In the genomic region with DNA sequence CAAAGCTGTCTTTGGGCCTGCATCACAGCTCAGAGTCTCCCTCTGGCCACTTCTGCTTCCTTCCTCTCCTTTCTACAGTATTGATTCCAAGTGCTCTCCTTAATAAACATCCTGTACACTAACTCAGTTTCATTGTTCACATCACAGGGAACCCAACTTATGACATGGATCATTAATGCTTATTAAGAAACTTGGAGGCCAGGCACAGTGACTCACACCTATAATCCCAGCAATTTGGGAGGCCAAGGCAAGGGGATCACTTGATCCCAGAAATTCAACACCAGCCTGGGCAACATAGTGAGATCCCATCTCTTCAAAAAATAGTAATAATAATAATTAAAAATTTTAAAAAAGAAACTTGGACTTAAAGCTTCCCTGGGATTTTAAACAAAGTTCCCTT, we compare ENCODE assay signal across 15 cellular contexts.
DNase-seq lines count a peak whose midpoint lies in the region; FAIRE-seq and TF ChIP-seq lines count a peak whose summit lies in the region.
"Had no signal": no experiment of that assay in that cellular context is flagged by ENCODE, and none has a peak within 500 bp of the region (broad histone marks: within the 10 kb centered on the region; RNA-seq: fewer than 3 reads in every experiment).

No MANE protein-coding gene starts in this region.

- H3K4me3 Mint-ChIP-seq in CD8-positive, alpha-beta memory T cell = no peak overlapping the region
- H3K4me3 Mint-ChIP-seq: activated CD8-positive, alpha-beta memory T cell treated with anti-CD3 and anti-CD28 coated beads, Interleukin-2, amount 10 ng/mL, durations not matched to agents 7 days and 5 days; activated naive CD8-positive, alpha-beta T cell had no signal

- no peaks in the 10 kb centered on the region for H3K4me1 Mint-ChIP-seq in CD8-positive, alpha-beta memory T cell
- H3K4me1 Mint-ChIP-seq: activated CD8-positive, alpha-beta memory T cell treated with anti-CD3 and anti-CD28 coated beads, Interleukin-2, amount 10 ng/mL, durations not matched to agents 7 days and 5 days had no signal

- H3K36me3 Mint-ChIP-seq in CD8-positive, alpha-beta memory T cell = peaks cover 0 to 15% (median 0%) of the 10 kb centered on the region in 3 donors
- H3K36me3 Mint-ChIP-seq: activated CD8-positive, alpha-beta memory T cell treated with anti-CD3 and anti-CD28 coated beads, Interleukin-2, amount 10 ng/mL, durations not matched to agents 7 days and 5 days; activated naive CD8-positive, alpha-beta T cell had no signal

- CTCF ChIA-PET in CD8-positive, alpha-beta memory T cell (lab: Charles Lee) = no interaction called here

- peak; percentile 33 for FAIRE-seq in GM12892 (lab: Jason Lieb, UNC)

- H3K27ac ChIP-seq in CD8-positive, alpha-beta memory T cell (ENCODE audit: low read depth, low read length) = no peak overlapping the region
- H3K27ac ChIP-seq: neutrophil, transverse colon had no signal

- H3K27me3 Mint-ChIP-seq in CD8-positive, alpha-beta memory T cell = peaks cover 0 to 6% of the 10 kb centered on the region in 2 donors
- H3K27me3 Mint-ChIP-seq: activated CD8-positive, alpha-beta memory T cell treated with anti-CD3 and anti-CD28 coated beads, Interleukin-2, amount 10 ng/mL, durations not matched to agents 7 days and 5 days; activated naive CD8-positive, alpha-beta T cell had no signal

- no peaks in the 10 kb centered on the region for H3K36me3 ChIP-seq in CD8-positive, alpha-beta memory T cell (ENCODE audit: insufficient read depth, low read length)
- H3K36me3 ChIP-seq: neutrophil, transverse colon had no signal

- no peak for TF ChIP-seq POLR2A in GM12892 (IDR thresholded peaks at IDR 0.05; ENCODE audit: low read depth, low read length)

- H3K27ac Mint-ChIP-seq in CD8-positive, alpha-beta memory T cell = no peak overlapping the region
- H3K27ac Mint-ChIP-seq: activated CD8-positive, alpha-beta memory T cell treated with anti-CD3 and anti-CD28 coated beads, Interleukin-2, amount 10 ng/mL, durations not matched to agents 7 days and 5 days; activated naive CD8-positive, alpha-beta T cell had no signal

- H3K4me1 ChIP-seq in CD8-positive, alpha-beta memory T cell (ENCODE audit: insufficient read depth, low read length) = no peaks in the 10 kb centered on the region
- H3K4me1 ChIP-seq: transverse colon had no signal

- DNase-seq in GM12892 (ENCODE audit: insufficient read length) (no peak), M059J (ENCODE audit: low read depth) (peak; percentile 55), cerebellar cortex (ENCODE audit: low spot score) (peak; percentile 28), left kidney (ENCODE audit: low read depth, low spot score) (peak; percentile 7), cerebellar nuclear complex (lab: John Stamatoyannopoulos, UW) (no peak), T-helper 2 cell (no peak)
- DNase-seq in effector CD8-positive, alpha-beta T cell (lab: John Stamatoyannopoulos, UW) = no peak
- DNase-seq in CD8-positive, alpha-beta memory T cell = no peak
- DNase-seq: activated CD8-positive, alpha-beta memory T cell treated with anti-CD3 and anti-CD28 coated beads, Interleukin-2, amount 10 ng/mL, durations not matched to agents 7 days and 5 days; cortex of kidney; NCI-H187; stimulated activated CD4-positive, alpha-beta T cell treated with anti-CD3 and anti-CD28 coated beads, Interleukin-12 subunit alpha, Interleukin-12 subunit beta, amount 100 ng/mL, for 4 hours; transverse colon had no signal

- no peak overlapping the region for H3K4me3 ChIP-seq in CD8-positive, alpha-beta memory T cell (ENCODE audit: low read length)
- H3K4me3 ChIP-seq: transverse colon had no signal

- POLR2A ChIA-PET in CD8-positive, alpha-beta memory T cell (lab: Charles Lee) = no interaction called here

- H3K9me3 Mint-ChIP-seq in CD8-positive, alpha-beta memory T cell = no peaks in the 10 kb centered on the region

- H3K9me3 ChIP-seq in CD8-positive, alpha-beta memory T cell (ENCODE audit: low read length) = no peaks in the 10 kb centered on the region
- H3K9me3 ChIP-seq: neutrophil, transverse colon had no signal

- no peaks in the 10 kb centered on the region for H3K27me3 ChIP-seq in CD8-positive, alpha-beta memory T cell (ENCODE audit: insufficient read depth, low read length, poor library complexity, severe bottlenecking)
- H3K27me3 ChIP-seq: neutrophil, transverse colon had no signal

Comparison
In these comparisons a context has a peak if more than half of its experiments do, and no peak if none do; other contexts are left out.
1. DNase-seq: peak in M059J (single experiment), cerebellar cortex (single experiment) and left kidney (single experiment); none in GM12892 (single experiment), cerebellar nuclear complex (0 of 2), effector CD8-positive, alpha-beta T cell (single experiment), T-helper 2 cell (0 of 5) and CD8-positive, alpha-beta memory T cell (0 of 5).